In the genomic region with DNA sequence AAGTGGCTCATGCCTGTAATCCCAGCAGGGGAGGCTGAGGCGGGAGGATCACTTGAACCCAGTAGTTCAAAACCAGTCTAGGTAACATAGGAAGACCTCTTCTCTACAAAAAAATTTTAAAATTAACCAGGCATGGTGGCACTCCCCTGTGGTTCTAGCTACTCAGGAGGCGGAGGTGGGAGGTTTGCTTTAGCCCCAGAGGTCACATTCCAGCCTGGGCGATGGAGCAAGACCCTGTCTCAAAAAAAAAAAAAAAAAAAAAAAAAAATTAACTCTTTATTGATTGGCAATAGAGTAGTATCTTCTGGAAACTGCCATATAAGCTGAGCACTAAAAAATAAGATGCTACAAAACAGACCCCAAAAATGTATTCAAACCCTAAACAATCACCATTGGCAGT, we compare ENCODE assay signal across 2 cellular contexts.
TF ChIP-seq lines count a peak whose summit lies in the region.

No MANE protein-coding gene starts in this region.

TF ChIP-seq in HepG2, 621 proteins besides CTCF, POLR2A, EP300 and RAD21:
- no peak for TF ChIP-seq ZNF747 (CRISPR knock-in tag; IDR thresholded peaks at IDR 0.05; ENCODE audit: borderline replicate concordance)
- TF ChIP-seq NR2C2 (CRISPR knock-in tag; IDR thresholded peaks at IDR 0.05; ENCODE audit: borderline replicate concordance), result no peak
- no peak for TF ChIP-seq CBX5 (CRISPR knock-in tag; IDR thresholded peaks at IDR 0.05; ENCODE audit: borderline replicate concordance)
- TF ChIP-seq EZH2 (conservative IDR thresholded peaks at IDR 0.05; ENCODE audit: low read depth, low read length), result no peak
- TF ChIP-seq ZNF878 (CRISPR knock-in tag; IDR thresholded peaks at IDR 0.05), result no peak
- no peak for TF ChIP-seq TRIM24 (CRISPR knock-in tag; IDR thresholded peaks at IDR 0.05)
- TF ChIP-seq ZNF816 (CRISPR knock-in tag; IDR thresholded peaks at IDR 0.05; ENCODE audit: borderline replicate concordance), result no peak

TF ChIP-seq in H1, 55 proteins besides CTCF, POLR2A, EP300 and RAD21:
- TF ChIP-seq, protein P1, sequence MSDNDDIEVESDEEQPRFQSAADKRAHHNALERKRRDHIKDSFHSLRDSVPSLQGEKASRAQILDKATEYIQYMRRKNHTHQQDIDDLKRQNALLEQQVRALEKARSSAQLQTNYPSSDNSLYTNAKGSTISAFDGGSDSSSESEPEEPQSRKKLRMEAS (IDR thresholded peaks at IDR 0.05), result no peak
- TF ChIP-seq SAP30 (IDR thresholded peaks at IDR 0.05; ENCODE audit: insufficient read depth, insufficient replicate concordance, low read length) (no peak), TCF12 (IDR thresholded peaks at IDR 0.05; ENCODE audit: low read depth, low read length) (no peak), CBX8 (IDR thresholded peaks at IDR 0.05; ENCODE audit: borderline replicate concordance, low read depth, low read length) (no peak), RFX5 (IDR thresholded peaks at IDR 0.05; ENCODE audit: borderline replicate concordance, low read depth, low read length) (no peak), SIRT6 (IDR thresholded peaks at IDR 0.05; ENCODE audit: low read length) (no peak), MAFK (IDR thresholded peaks at IDR 0.05; ENCODE audit: low read depth, low read length) (no peak), SP2 (IDR thresholded peaks at IDR 0.05; ENCODE audit: low read length) (no peak), TEAD4 (IDR thresholded peaks at IDR 0.05; ENCODE audit: low read depth, low read length) (no peak)
- TF ChIP-seq, protein P2, sequence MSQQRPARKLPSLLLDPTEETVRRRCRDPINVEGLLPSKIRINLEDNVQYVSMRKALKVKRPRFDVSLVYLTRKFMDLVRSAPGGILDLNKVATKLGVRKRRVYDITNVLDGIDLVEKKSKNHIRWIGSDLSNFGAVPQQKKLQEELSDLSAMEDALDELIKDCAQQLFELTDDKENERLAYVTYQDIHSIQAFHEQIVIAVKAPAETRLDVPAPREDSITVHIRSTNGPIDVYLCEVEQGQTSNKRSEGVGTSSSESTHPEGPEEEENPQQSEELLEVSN (IDR thresholded peaks at IDR 0.05), result no peak
- TF ChIP-seq, protein P3, sequence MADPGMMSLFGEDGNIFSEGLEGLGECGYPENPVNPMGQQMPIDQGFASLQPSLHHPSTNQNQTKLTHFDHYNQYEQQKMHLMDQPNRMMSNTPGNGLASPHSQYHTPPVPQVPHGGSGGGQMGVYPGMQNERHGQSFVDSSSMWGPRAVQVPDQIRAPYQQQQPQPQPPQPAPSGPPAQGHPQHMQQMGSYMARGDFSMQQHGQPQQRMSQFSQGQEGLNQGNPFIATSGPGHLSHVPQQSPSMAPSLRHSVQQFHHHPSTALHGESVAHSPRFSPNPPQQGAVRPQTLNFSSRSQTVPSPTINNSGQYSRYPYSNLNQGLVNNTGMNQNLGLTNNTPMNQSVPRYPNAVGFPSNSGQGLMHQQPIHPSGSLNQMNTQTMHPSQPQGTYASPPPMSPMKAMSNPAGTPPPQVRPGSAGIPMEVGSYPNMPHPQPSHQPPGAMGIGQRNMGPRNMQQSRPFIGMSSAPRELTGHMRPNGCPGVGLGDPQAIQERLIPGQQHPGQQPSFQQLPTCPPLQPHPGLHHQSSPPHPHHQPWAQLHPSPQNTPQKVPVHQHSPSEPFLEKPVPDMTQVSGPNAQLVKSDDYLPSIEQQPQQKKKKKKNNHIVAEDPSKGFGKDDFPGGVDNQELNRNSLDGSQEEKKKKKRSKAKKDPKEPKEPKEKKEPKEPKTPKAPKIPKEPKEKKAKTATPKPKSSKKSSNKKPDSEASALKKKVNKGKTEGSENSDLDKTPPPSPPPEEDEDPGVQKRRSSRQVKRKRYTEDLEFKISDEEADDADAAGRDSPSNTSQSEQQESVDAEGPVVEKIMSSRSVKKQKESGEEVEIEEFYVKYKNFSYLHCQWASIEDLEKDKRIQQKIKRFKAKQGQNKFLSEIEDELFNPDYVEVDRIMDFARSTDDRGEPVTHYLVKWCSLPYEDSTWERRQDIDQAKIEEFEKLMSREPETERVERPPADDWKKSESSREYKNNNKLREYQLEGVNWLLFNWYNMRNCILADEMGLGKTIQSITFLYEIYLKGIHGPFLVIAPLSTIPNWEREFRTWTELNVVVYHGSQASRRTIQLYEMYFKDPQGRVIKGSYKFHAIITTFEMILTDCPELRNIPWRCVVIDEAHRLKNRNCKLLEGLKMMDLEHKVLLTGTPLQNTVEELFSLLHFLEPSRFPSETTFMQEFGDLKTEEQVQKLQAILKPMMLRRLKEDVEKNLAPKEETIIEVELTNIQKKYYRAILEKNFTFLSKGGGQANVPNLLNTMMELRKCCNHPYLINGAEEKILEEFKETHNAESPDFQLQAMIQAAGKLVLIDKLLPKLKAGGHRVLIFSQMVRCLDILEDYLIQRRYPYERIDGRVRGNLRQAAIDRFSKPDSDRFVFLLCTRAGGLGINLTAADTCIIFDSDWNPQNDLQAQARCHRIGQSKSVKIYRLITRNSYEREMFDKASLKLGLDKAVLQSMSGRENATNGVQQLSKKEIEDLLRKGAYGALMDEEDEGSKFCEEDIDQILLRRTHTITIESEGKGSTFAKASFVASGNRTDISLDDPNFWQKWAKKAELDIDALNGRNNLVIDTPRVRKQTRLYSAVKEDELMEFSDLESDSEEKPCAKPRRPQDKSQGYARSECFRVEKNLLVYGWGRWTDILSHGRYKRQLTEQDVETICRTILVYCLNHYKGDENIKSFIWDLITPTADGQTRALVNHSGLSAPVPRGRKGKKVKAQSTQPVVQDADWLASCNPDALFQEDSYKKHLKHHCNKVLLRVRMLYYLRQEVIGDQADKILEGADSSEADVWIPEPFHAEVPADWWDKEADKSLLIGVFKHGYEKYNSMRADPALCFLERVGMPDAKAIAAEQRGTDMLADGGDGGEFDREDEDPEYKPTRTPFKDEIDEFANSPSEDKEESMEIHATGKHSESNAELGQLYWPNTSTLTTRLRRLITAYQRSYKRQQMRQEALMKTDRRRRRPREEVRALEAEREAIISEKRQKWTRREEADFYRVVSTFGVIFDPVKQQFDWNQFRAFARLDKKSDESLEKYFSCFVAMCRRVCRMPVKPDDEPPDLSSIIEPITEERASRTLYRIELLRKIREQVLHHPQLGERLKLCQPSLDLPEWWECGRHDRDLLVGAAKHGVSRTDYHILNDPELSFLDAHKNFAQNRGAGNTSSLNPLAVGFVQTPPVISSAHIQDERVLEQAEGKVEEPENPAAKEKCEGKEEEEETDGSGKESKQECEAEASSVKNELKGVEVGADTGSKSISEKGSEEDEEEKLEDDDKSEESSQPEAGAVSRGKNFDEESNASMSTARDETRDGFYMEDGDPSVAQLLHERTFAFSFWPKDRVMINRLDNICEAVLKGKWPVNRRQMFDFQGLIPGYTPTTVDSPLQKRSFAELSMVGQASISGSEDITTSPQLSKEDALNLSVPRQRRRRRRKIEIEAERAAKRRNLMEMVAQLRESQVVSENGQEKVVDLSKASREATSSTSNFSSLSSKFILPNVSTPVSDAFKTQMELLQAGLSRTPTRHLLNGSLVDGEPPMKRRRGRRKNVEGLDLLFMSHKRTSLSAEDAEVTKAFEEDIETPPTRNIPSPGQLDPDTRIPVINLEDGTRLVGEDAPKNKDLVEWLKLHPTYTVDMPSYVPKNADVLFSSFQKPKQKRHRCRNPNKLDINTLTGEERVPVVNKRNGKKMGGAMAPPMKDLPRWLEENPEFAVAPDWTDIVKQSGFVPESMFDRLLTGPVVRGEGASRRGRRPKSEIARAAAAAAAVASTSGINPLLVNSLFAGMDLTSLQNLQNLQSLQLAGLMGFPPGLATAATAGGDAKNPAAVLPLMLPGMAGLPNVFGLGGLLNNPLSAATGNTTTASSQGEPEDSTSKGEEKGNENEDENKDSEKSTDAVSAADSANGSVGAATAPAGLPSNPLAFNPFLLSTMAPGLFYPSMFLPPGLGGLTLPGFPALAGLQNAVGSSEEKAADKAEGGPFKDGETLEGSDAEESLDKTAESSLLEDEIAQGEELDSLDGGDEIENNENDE (IDR thresholded peaks at IDR 0.05; ENCODE audit: insufficient replicate concordance, low read length), result no peak
- TF ChIP-seq, protein P4, sequence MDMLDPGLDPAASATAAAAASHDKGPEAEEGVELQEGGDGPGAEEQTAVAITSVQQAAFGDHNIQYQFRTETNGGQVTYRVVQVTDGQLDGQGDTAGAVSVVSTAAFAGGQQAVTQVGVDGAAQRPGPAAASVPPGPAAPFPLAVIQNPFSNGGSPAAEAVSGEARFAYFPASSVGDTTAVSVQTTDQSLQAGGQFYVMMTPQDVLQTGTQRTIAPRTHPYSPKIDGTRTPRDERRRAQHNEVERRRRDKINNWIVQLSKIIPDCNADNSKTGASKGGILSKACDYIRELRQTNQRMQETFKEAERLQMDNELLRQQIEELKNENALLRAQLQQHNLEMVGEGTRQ (IDR thresholded peaks at IDR 0.05; ENCODE audit: low read length), result no peak
